1 cellular context compared by ENCODE assay signal in the genomic region with DNA sequence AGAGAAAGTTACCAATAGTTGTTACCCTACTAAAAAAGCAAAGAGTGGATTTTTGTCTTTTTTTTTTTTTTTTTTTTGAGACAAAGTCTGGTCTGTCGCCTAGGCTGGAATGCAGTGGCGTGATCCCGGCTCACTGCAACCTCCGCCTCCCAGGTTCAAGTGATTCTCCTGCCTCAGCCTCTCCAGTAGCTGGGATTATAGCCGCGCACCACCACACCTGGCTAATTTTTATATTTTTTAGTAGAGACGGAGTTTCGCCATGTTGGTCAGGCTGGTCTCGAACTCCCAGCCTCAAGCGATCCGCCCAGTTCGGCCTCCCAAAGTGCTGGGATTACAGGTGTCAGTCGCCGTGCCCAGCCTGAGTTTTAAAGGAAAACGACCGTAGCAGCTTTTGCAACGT.
TF ChIP-seq lines count a peak whose summit lies in the region.

No MANE protein-coding gene starts in this region.

TF ChIP-seq in K562, 482 proteins besides CTCF, POLR2A, EP300 and RAD21:
- TF ChIP-seq RBFOX2 (IDR thresholded peaks at IDR 0.05; ENCODE audit: low read depth, low read length), result peak; percentile 36; the same call in 1 of the 2 replicates
